Comparison of ENCODE assay signal across 8 cellular contexts in genomic region chr21:36966066-36966845, GRCh38. TPM values are rescaled to one million over a fixed set of nuclear protein-coding genes. Genes with fewer than 3 reads are reported as not detected.
DNase-seq lines count a peak whose midpoint lies in the region; ATAC-seq and TF ChIP-seq lines count a peak whose summit lies in the region.

Gene HLCS, minus strand, starts transcription at chr21:36966669. Its CDS starts 31 bp downstream, at chr21:36966638.

- peak; percentile 78 for ATAC-seq in GM19452 (IDR thresholded peaks at IDR 0.05; ENCODE audit: unreplicated experiment)
- peak; percentile 92 to 95 for ATAC-seq in naive thymus-derived CD8-positive, alpha-beta T cell
- ATAC-seq in stimulated activated naive CD8-positive, alpha-beta T cell treated with anti-CD3 and anti-CD28 coated beads, Interleukin-15, Interleukin-2, amounts not matched to agents 100 U/mL and 50 U/mL, for 24 hours: peak; percentile 88

- H3K4me3 ChIP-seq in HL-60 (replicated peaks; ENCODE audit: insufficient read depth, low read length) (peak within 1 kb of the TSS; percentile 68), OCI-LY1 (ENCODE audit: low read depth, low read length, poor library complexity, severe bottlenecking) (peak within 1 kb of the TSS; percentile 100), esophagus (ENCODE audit: low read depth in 1 of 2, low read length in 2 of 2) (peak within 1 kb of the TSS; percentile 65 to 67)

- DNase-seq in COLO668 (lab: John Stamatoyannopoulos, UW; ENCODE audit: unreplicated experiment): peak; percentile 92
- peak; percentile 36 to 62 for DNase-seq in HL-60 (ENCODE audit: low read depth in 1 of 2, low spot score in 1 of 2)
- peak; percentile 56 for DNase-seq in activated T-cell treated with anti-CD3 and anti-CD28 coated beads for 4 hours
- DNase-seq in naive thymus-derived CD8-positive, alpha-beta T cell: peak; percentile 63 to 83 (median 75)
- peak; percentile 78 for DNase-seq in stimulated activated naive CD8-positive, alpha-beta T cell treated with anti-CD3 and anti-CD28 coated beads, Interleukin-15, Interleukin-2, amounts not matched to agents 100 U/mL and 50 U/mL, for 24 hours

- POLR2A ChIA-PET in naive thymus-derived CD8-positive, alpha-beta T cell (lab: Charles Lee): interaction anchor here (1.3 to 2.5 kb wide), 10 partner anchors 10 to 106 kb away, joined by 3 to 24 read pairs (median 6); partner anchors contain the start of gene RIPPLY3

- peaks cover 4% of the 10 kb centered on the region for H3K36me3 ChIP-seq in OCI-LY1 (ENCODE audit: insufficient read depth, low read length)
- H3K36me3 ChIP-seq in esophagus (ENCODE audit: control insufficient read depth in 2 of 2, insufficient read depth in 2 of 2, low read length in 1 of 2): no peaks in the 10 kb centered on the region

- H3K27me3 ChIP-seq in HL-60 (ENCODE audit: insufficient read depth, poor library complexity, severe bottlenecking) (no peaks in the 10 kb centered on the region), OCI-LY1 (ENCODE audit: insufficient read depth, low read length) (no peaks in the 10 kb centered on the region), esophagus (ENCODE audit: control insufficient read depth in 1 of 2, insufficient read depth in 2 of 2, low read length in 2 of 2) (no peaks in the 10 kb centered on the region)

- TF ChIP-seq CTCF in HL-60 (IDR thresholded peaks at IDR 0.05; ENCODE audit: insufficient read depth, low read length): no peak
- TF ChIP-seq CTCF in OCI-LY1 (IDR thresholded peaks at IDR 0.05; ENCODE audit: low read length): no peak

- H4K20me1 ChIP-seq in OCI-LY1 (ENCODE audit: insufficient read depth, low read length): no peaks in the 10 kb centered on the region

- H3F3A ChIP-seq in OCI-LY1 (ENCODE audit: insufficient read depth, low read length): no peaks in the 10 kb centered on the region

- H2AFZ ChIP-seq in OCI-LY1 (ENCODE audit: low read length): no peak within 1 kb of the TSS

- H3K27ac ChIP-seq in HL-60 (replicated peaks) (peak within 1 kb of the TSS; percentile 43), OCI-LY1 (ENCODE audit: low read depth, low read length, poor library complexity, severe bottlenecking) (peak within 1 kb of the TSS; percentile 73), esophagus (ENCODE audit: low read depth in 2 of 2, low read length in 1 of 2) (peak within 1 kb of the TSS; percentile 84 to 90)

- H3K27me3 Mint-ChIP-seq in naive thymus-derived CD8-positive, alpha-beta T cell: no peaks in the 10 kb centered on the region

- peak within 1 kb of the TSS; percentile 79 to 94 (median 92) for H3K27ac Mint-ChIP-seq in naive thymus-derived CD8-positive, alpha-beta T cell

- peak within 1 kb of the TSS; percentile 75 to 90 (median 86) for H3K4me3 Mint-ChIP-seq in naive thymus-derived CD8-positive, alpha-beta T cell

- WGBS in esophagus, 2 donors: 1% methylated on average over 80 to 102 of the region's 105 CpGs

- peak within 1 kb of the TSS; percentile 100 for H3K9ac ChIP-seq in OCI-LY1 (ENCODE audit: low read length)

- H3K36me3 Mint-ChIP-seq in naive thymus-derived CD8-positive, alpha-beta T cell: peaks cover 0 to 6% (median 0%) of the 10 kb centered on the region in 3 donors

- no peaks in the 10 kb centered on the region for H3K9me3 Mint-ChIP-seq in naive thymus-derived CD8-positive, alpha-beta T cell

- no peaks in the 10 kb centered on the region for H3K9me2 ChIP-seq in OCI-LY1 (ENCODE audit: low read depth, low read length)

- H3K79me2 ChIP-seq in OCI-LY1 (ENCODE audit: insufficient read depth, low read length): no peaks in the 10 kb centered on the region

- H3K9me3 ChIP-seq in OCI-LY1 (ENCODE audit: low read length) (no peaks in the 10 kb centered on the region), esophagus (ENCODE audit: control insufficient read depth in 2 of 2, insufficient read depth in 1 of 2, low read depth in 1 of 2, low read length in 1 of 2) (no peaks in the 10 kb centered on the region)

- peaks cover 7 to 19% (median 14%) of the 10 kb centered on the region in 4 donors for H3K4me1 Mint-ChIP-seq in naive thymus-derived CD8-positive, alpha-beta T cell

- peak within 1 kb of the TSS; percentile 89 for H3K4me2 ChIP-seq in OCI-LY1 (ENCODE audit: low read length)

- peaks cover 27% of the 10 kb centered on the region for H3K4me1 ChIP-seq in OCI-LY1 (ENCODE audit: insufficient read depth, low read length, severe bottlenecking)
- no peaks in the 10 kb centered on the region for H3K4me1 ChIP-seq in esophagus (ENCODE audit: control insufficient read depth in 2 of 2, insufficient read depth in 2 of 2, low read length in 1 of 2)

RNA-seq across cellular contexts. Expression of gene HLCS, which starts in this region (rescaled TPM):
- 1 to 10 TPM; 3.9 to 4.8 TPM for polyA plus RNA-seq in esophagus
- 10 to 100 TPM; 12.3 to 13.4 TPM for total RNA-seq in naive thymus-derived CD8-positive, alpha-beta T cell
- 10 to 100 TPM in 1 of 3 donors, 1 to 10 TPM in 2; 6.2 to 12.5 (median 8.6) TPM for polyA plus RNA-seq in naive thymus-derived CD8-positive, alpha-beta T cell

Comparison
In these comparisons a context has a peak if more than half of its experiments do, and no peak if none do; other contexts are left out.
1. Peak in every context shown above with its lines: DNase-seq, ATAC-seq, H3K4me3 ChIP-seq and H3K27ac ChIP-seq.